Comparison of ENCODE assay signal across 10 cellular contexts in genomic region chr6:34531580-34532201, GRCh38. TPM values are rescaled to one million over a fixed set of nuclear protein-coding genes. Genes with fewer than 3 reads are reported as not detected.
A peak's percentile ranks its signal among the peaks of the same experiment; 100 is the strongest.
DNase-seq lines count a peak whose midpoint lies in the region; ATAC-seq and TF ChIP-seq lines count a peak whose summit lies in the region.
"Had no signal": no experiment of that assay in that cellular context is flagged by ENCODE, and none has a peak within 500 bp of the region (broad histone marks: within the 10 kb centered on the region; RNA-seq: fewer than 3 reads in every experiment).

No MANE protein-coding gene starts in this region.

- no peaks in the 10 kb centered on the region for H3K9me3 ChIP-seq in endodermal cell (ENCODE audit: control insufficient read depth, low read length)

- H3K27me3 ChIP-seq in endodermal cell (ENCODE audit: control insufficient read depth, insufficient read depth, low read length, poor library complexity, severe bottlenecking) = no peaks in the 10 kb centered on the region

- H3K4me1 ChIP-seq in endodermal cell (ENCODE audit: control insufficient read depth, insufficient read depth, low read length) = peaks cover under 1% of the 10 kb centered on the region

- H3K4me1 Mint-ChIP-seq in endodermal cell = peaks cover 1% of the 10 kb centered on the region
- H3K4me1 Mint-ChIP-seq: activated T-helper 17 cell treated with anti-CD3 and anti-CD28 coated beads, Interleukin-2, amount 50 U/mL, for 72 hours had no signal

- H3K9ac ChIP-seq in endodermal cell (ENCODE audit: extremely low read depth, low read length, poor library complexity, severe bottlenecking) = no peak overlapping the region

- no peaks in the 10 kb centered on the region for H3K9me3 Mint-ChIP-seq in endodermal cell
- H3K9me3 Mint-ChIP-seq: activated T-helper 17 cell treated with anti-CD3 and anti-CD28 coated beads, Interleukin-2, amount 50 U/mL, for 72 hours had no signal

- no peak for TF ChIP-seq CTCF in 22Rv1 (IDR thresholded peaks at IDR 0.05)
- no peak for TF ChIP-seq CTCF in endodermal cell (conservative IDR thresholded peaks at IDR 0.05)

- no peak overlapping the region for H3K4me3 ChIP-seq in endodermal cell (ENCODE audit: low read length)

- peak; percentile 79 for ATAC-seq in HG03354 (IDR thresholded peaks at IDR 0.05; ENCODE audit: poor library complexity, severe bottlenecking, unreplicated experiment)
- ATAC-seq in GM18907 (IDR thresholded peaks at IDR 0.05; ENCODE audit: unreplicated experiment) = no peak
- ATAC-seq: activated T-helper 17 cell treated with anti-CD3 and anti-CD28 coated beads, Interleukin-2, amount 50 U/mL, for 72 hours had no signal

- peaks cover 8% of the 10 kb centered on the region for H3K27me3 Mint-ChIP-seq in endodermal cell (ENCODE audit: insufficient read depth)
- H3K27me3 Mint-ChIP-seq: activated T-helper 17 cell treated with anti-CD3 and anti-CD28 coated beads, Interleukin-2, amount 50 U/mL, for 72 hours had no signal

- peak overlapping the region; percentile 99 for H3K27ac ChIP-seq in 22Rv1
- no peak overlapping the region for H3K27ac ChIP-seq in endodermal cell (ENCODE audit: low read depth, low read length)

- no peaks in the 10 kb centered on the region for H3K36me3 ChIP-seq in endodermal cell (ENCODE audit: control insufficient read depth, insufficient read depth, low read length)

- H3K36me3 Mint-ChIP-seq in endodermal cell (ENCODE audit: low read depth) = no peaks in the 10 kb centered on the region

- 91 to 100% methylated on average over 7 to 29 of the region's 29 CpGs for WGBS in endodermal cell (ENCODE audit: insufficient coverage in 1 of 2, insufficient read length in 1 of 2), 2 experiments

- H3K27ac Mint-ChIP-seq in endodermal cell = no peak overlapping the region
- H3K27ac Mint-ChIP-seq: activated T-helper 17 cell treated with anti-CD3 and anti-CD28 coated beads, Interleukin-2, amount 50 U/mL, for 72 hours had no signal

- peak; percentile 92 for DNase-seq in endodermal cell
- peak; percentile 10 for DNase-seq in midbrain (lab: John Stamatoyannopoulos, UW)
- DNase-seq in NCI-H1694 treated with DMSO at 0.1 percent for 48 hours (lab: John Stamatoyannopoulos, UW) = no peak
- DNase-seq in HuH-7 (ENCODE audit: low spot score) = no peak
- no peak for DNase-seq in NOMO-1 treated with dmso at 0.1 percent for 144 hours (lab: John Stamatoyannopoulos, UW; ENCODE audit: unreplicated experiment)
- DNase-seq: NCI-H345 had no signal

- H3K4me3 Mint-ChIP-seq in endodermal cell = no peak overlapping the region
- H3K4me3 Mint-ChIP-seq: activated T-helper 17 cell treated with anti-CD3 and anti-CD28 coated beads, Interleukin-2, amount 50 U/mL, for 72 hours had no signal

RNA-seq across cellular contexts. Expression of gene SPDEF, which starts 24.4 kb away (rescaled TPM):
- 1 to 10 TPM; 1.1 to 2.6 TPM for total RNA-seq in endodermal cell
- polyA plus RNA-seq in endodermal cell (2013, experiment 1 of 2) = 0.57 TPM
- polyA plus RNA-seq in endodermal cell (2013, experiment 2 of 2) = 0.25 TPM

Comparison
In these comparisons a context has a peak if more than half of its experiments do, and no peak if none do; other contexts are left out.
1. DNase-seq: peak in endodermal cell (single experiment) and midbrain (single experiment); none in NCI-H1694 treated with DMSO at 0.1 percent for 48 hours (single experiment), HuH-7 (single experiment) and NOMO-1 treated with dmso at 0.1 percent for 144 hours (single experiment).